In the genomic region with DNA sequence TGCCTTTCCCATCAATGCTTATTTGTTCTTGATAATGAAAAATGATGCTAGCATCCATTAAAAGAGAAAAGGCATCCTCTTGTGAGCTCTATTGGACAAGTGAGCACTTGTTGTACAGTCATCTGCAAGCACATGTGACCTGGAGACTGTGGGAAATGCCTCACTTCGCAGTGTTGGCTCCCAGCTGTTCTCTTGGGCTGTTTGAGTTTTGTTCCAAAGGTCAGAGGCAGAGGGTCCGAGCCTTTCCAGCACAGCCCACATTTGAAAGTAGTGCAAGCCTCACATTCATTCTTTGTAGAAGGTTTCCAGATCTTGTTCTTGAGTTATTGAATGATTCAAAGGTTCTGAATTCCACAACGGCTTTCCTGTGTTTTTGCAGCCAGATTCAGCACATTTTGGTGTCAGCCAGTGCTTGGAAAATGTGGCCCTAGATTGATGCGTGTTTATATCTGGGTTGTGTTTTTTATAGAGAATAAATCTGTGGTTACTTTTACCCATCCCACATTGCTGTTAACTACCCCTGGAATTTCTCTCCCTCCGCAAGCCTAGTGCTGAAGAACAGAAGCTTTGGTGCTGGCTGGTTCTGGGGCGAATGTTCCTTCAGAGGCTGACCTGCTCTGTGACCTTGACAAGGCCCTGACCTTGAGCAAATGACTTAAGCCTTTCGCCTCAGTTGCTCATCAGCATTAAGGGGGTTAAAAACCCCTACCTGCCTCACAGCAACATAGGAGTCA, we compare ENCODE assay signal across 11 cellular contexts. TPM values are rescaled to one million over a fixed set of nuclear protein-coding genes. Genes with fewer than 3 reads are reported as not detected.
A peak's percentile ranks its signal among the peaks of the same experiment; 100 is the strongest.
DNase-seq lines count a peak whose midpoint lies in the region; ATAC-seq and TF ChIP-seq lines count a peak whose summit lies in the region.
"Had no signal": no experiment of that assay in that cellular context is flagged by ENCODE, and none has a peak within 500 bp of the region (broad histone marks: within the 10 kb centered on the region; RNA-seq: fewer than 3 reads in every experiment).

No MANE protein-coding gene starts in this region.

- ATAC-seq in HG03097 (IDR thresholded peaks at IDR 0.05; ENCODE audit: low FRiP score, unreplicated experiment), result no peak
- no peak for ATAC-seq in activated T-cell treated with anti-CD3 and anti-CD28 coated beads, Interleukin-2, amount 50 U/mL, for 4 hours
- ATAC-seq: GM12878 had no signal

- 35 to 54% methylated on average over 7 of the region's 7 CpGs for WGBS in testis, 2 donors

- H3K36me3 Mint-ChIP-seq in activated T-cell treated with anti-CD3 and anti-CD28 coated beads, Interleukin-2, amount 50 U/mL, for 4 hours (ENCODE audit: insufficient read depth), result no peaks in the 10 kb centered on the region

- H3K4me3 ChIP-seq in testis, result no peak overlapping the region
- H3K4me3 ChIP-seq: GM12878 had no signal

- peak; percentile 8 for DNase-seq in NCI-H128 (lab: John Stamatoyannopoulos, UW; ENCODE audit: unreplicated experiment)
- peak; percentile 22 for DNase-seq in SW480 (ENCODE audit: low spot score)
- DNase-seq in kidney glomerular epithelial cell (lab: John Stamatoyannopoulos, UW), result peak; percentile 74
- peak; percentile 23 for DNase-seq in testis
- DNase-seq in stimulated activated CD4-positive, alpha-beta T cell treated with anti-CD3 and anti-CD28 coated beads, Interleukin-4, amount 100 ng/mL, for 1 hour, result no peak
- DNase-seq in activated T-cell treated with anti-CD3 and anti-CD28 coated beads, Interleukin-2, amount 50 U/mL, for 4 hours, result no peak
- DNase-seq in NAMALWA (ENCODE audit: low spot score), result no peak
- DNase-seq: activated CD4-positive, alpha-beta T cell treated with anti-CD3 and anti-CD28 coated beads, Interleukin-2, amount 50 U/mL, for 4 hours; NCI-H82 had no signal

- no peaks in the 10 kb centered on the region for H3K9me3 Mint-ChIP-seq in activated T-cell treated with anti-CD3 and anti-CD28 coated beads, Interleukin-2, amount 50 U/mL, for 4 hours

- H3K4me1 Mint-ChIP-seq in activated T-cell treated with anti-CD3 and anti-CD28 coated beads, Interleukin-2, amount 50 U/mL, for 4 hours (ENCODE audit: low read depth), result peaks cover 3% of the 10 kb centered on the region

- no peak for TF ChIP-seq POLR2A in testis (IDR thresholded peaks at IDR 0.05)

- H3K27ac ChIP-seq in testis, result no peak overlapping the region

- intact Hi-C loops in testis (cut with DNase I; ENCODE audit: low total_unique reads), result no loop called here

- H3K4me3 Mint-ChIP-seq in activated T-cell treated with anti-CD3 and anti-CD28 coated beads, Interleukin-2, amount 50 U/mL, for 4 hours, result no peak overlapping the region

- peaks cover 2% of the 10 kb centered on the region for H3K27me3 Mint-ChIP-seq in activated T-cell treated with anti-CD3 and anti-CD28 coated beads, Interleukin-2, amount 50 U/mL, for 4 hours (ENCODE audit: low read depth)

- no peaks in the 10 kb centered on the region for H3K9me3 ChIP-seq in testis

- H3K27me3 ChIP-seq in testis, result no peaks in the 10 kb centered on the region

- TF ChIP-seq CTCF in testis (IDR thresholded peaks at IDR 0.05), result no peak

- H3K4me1 ChIP-seq in testis, result no peaks in the 10 kb centered on the region

- H3K36me3 ChIP-seq in testis (ENCODE audit: low read depth, missing control alignments), result no peaks in the 10 kb centered on the region

RNA-seq across cellular contexts. Expression of gene CDH1, which starts 49.8 kb away (rescaled TPM):
- total RNA-seq in testis, result 1 to 10 TPM in 1 of 2 donors, under 1 TPM in 1; 0.94 to 2.1 TPM
- polyA plus RNA-seq in testis (ENCODE audit: insufficient read depth, low read depth, low replicate concordance), result 5.5 TPM
- total RNA-seq in activated T-cell treated with anti-CD3 and anti-CD28 coated beads, Interleukin-2, amount 50 U/mL, for 4 hours, result 1 to 10 TPM in 2 of 3 donors, under 1 TPM in 1; 0.71 to 1.8 (median 1.3) TPM

RNA-seq across cellular contexts. Expression of gene TANGO6, which starts 56.5 kb away (rescaled TPM):
- total RNA-seq in testis, result 10 to 100 TPM; 39.4 to 41.3 TPM
- polyA plus RNA-seq in testis (ENCODE audit: insufficient read depth, low read depth, low replicate concordance), result 23.1 TPM
- total RNA-seq in activated T-cell treated with anti-CD3 and anti-CD28 coated beads, Interleukin-2, amount 50 U/mL, for 4 hours, result 10 to 100 TPM; 29.6 to 37.7 (median 33.4) TPM

Comparison
In these comparisons a context has a peak if more than half of its experiments do, and no peak if none do; other contexts are left out.
1. DNase-seq: peak in NCI-H128 (single experiment), SW480 (single experiment), kidney glomerular epithelial cell (single experiment) and testis (single experiment); none in stimulated activated CD4-positive, alpha-beta T cell treated with anti-CD3 and anti-CD28 coated beads, Interleukin-4, amount 100 ng/mL, for 1 hour (single experiment), activated T-cell treated with anti-CD3 and anti-CD28 coated beads, Interleukin-2, amount 50 U/mL, for 4 hours (single experiment) and NAMALWA (single experiment).